18 cellular contexts compared by ENCODE assay signal in the genomic region with DNA sequence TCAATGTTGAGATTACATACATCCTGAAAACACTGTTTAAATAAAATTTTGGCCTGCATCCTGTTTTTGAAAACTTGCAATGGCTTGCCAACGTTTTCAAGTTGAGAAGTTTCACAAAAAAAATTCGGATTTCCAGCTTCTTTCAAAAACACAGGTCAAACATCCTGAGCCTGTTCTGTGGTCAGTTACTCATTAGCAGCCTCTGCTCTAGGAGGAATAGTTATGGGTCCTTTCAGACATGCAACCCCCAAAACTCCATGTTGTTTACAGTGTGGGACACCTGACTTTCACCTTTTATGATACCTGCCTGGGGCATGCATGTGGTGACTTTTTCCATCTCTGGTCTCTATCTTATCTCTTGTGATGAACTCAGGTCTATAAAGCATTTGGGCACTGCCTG.
DNase-seq lines count a peak whose midpoint lies in the region; ATAC-seq and TF ChIP-seq lines count a peak whose summit lies in the region.
"Had no signal": no experiment of that assay in that cellular context is flagged by ENCODE, and none has a peak within 500 bp of the region (broad histone marks: within the 10 kb centered on the region; RNA-seq: fewer than 3 reads in every experiment).

No MANE protein-coding gene starts in this region.

- H3K27me3 ChIP-seq in Loucy (ENCODE audit: insufficient read depth, low read length, poor library complexity, severe bottlenecking): no peaks in the 10 kb centered on the region
- no peaks in the 10 kb centered on the region for H3K27me3 ChIP-seq in RWPE2 (ENCODE audit: insufficient read depth, poor library complexity, severe bottlenecking)
- H3K27me3 ChIP-seq in fibroblast of lung (ENCODE audit: control insufficient read depth, insufficient read depth, low read length): no peaks in the 10 kb centered on the region
- no peaks in the 10 kb centered on the region for H3K27me3 ChIP-seq in naive thymus-derived CD4-positive, alpha-beta T cell (ENCODE audit: control insufficient read depth in 2 of 2, insufficient read depth in 2 of 2, low read length in 2 of 2)
- H3K27me3 ChIP-seq: BLaER1 had no signal

- POLR2A ChIA-PET in naive thymus-derived CD4-positive, alpha-beta T cell (lab: Charles Lee): interaction anchor here (0.8 kb wide), 1 partner anchor 1839 kb away, joined by 4 read pairs; no protein-coding TSS in a partner anchor

- H3F3A ChIP-seq in Loucy (ENCODE audit: low read depth): no peaks in the 10 kb centered on the region

- peak overlapping the region in 2 of 3 experiments; percentile 39 to 47 for H3K27ac Mint-ChIP-seq in nephron
- H3K27ac Mint-ChIP-seq in naive thymus-derived CD4-positive, alpha-beta T cell: no peak overlapping the region
- H3K27ac Mint-ChIP-seq: B cell; CD8-positive, alpha-beta T cell; H9 had no signal

- no peaks in the 10 kb centered on the region for H3K9me2 ChIP-seq in Loucy (replicated peaks; ENCODE audit: low read depth, low read length)

- TF ChIP-seq CTCF in Loucy (conservative IDR thresholded peaks at IDR 0.05; ENCODE audit: low read length): no peak
- TF ChIP-seq CTCF in RWPE2 (IDR thresholded peaks at IDR 0.05; ENCODE audit: poor library complexity, severe bottlenecking): no peak
- TF ChIP-seq CTCF in fibroblast of lung (conservative IDR thresholded peaks at IDR 0.05 in 1 of 2, IDR thresholded peaks at IDR 0.05 in 1 of 2; ENCODE audit: low read depth in 1 of 2, low read length in 2 of 2): no peak
- no peak for TF ChIP-seq CTCF in nephron (IDR thresholded peaks at IDR 0.05; ENCODE audit: unreplicated experiment in 3 of 3)
- TF ChIP-seq CTCF in mucosa of descending colon (IDR thresholded peaks at IDR 0.05): no peak

- H3K27me3 Mint-ChIP-seq in nephron (ENCODE audit: low read depth): no peaks in the 10 kb centered on the region
- H3K27me3 Mint-ChIP-seq in naive thymus-derived CD4-positive, alpha-beta T cell: peaks cover 0 to 4% (median 0%) of the 10 kb centered on the region in 5 donors
- H3K27me3 Mint-ChIP-seq: B cell; CD4-positive, CD25-positive, alpha-beta regulatory T cell had no signal

- H4K20me1 ChIP-seq in Loucy (ENCODE audit: insufficient read depth, low read length, poor library complexity, severe bottlenecking) (no peaks in the 10 kb centered on the region), fibroblast of lung (ENCODE audit: control insufficient read depth, extremely low read depth, insufficient read depth, low read length) (no peaks in the 10 kb centered on the region)
- H4K20me1 ChIP-seq: BLaER1 had no signal

- no peaks in the 10 kb centered on the region for H3K36me3 Mint-ChIP-seq in nephron (ENCODE audit: low read depth)
- no peaks in the 10 kb centered on the region for H3K36me3 Mint-ChIP-seq in naive thymus-derived CD4-positive, alpha-beta T cell
- H3K36me3 Mint-ChIP-seq: CD4-positive, CD25-positive, alpha-beta regulatory T cell; CD8-positive, alpha-beta T cell had no signal

- H3K9ac ChIP-seq in Loucy (ENCODE audit: low read depth, low read length, poor library complexity, severe bottlenecking) (no peak overlapping the region), fibroblast of lung (ENCODE audit: insufficient read depth, low read length) (no peak overlapping the region)
- H3K9ac ChIP-seq: BLaER1, GM23248 had no signal

- H3K9me3 ChIP-seq in Loucy (ENCODE audit: insufficient read depth, low read depth, low read length): no peaks in the 10 kb centered on the region
- H3K9me3 ChIP-seq in RWPE2 (ENCODE audit: severe bottlenecking): no peaks in the 10 kb centered on the region
- H3K9me3 ChIP-seq in fibroblast of lung (ENCODE audit: control insufficient read depth, insufficient read depth, low read depth, low read length): no peaks in the 10 kb centered on the region
- no peaks in the 10 kb centered on the region for H3K9me3 ChIP-seq in naive thymus-derived CD4-positive, alpha-beta T cell (ENCODE audit: control insufficient read depth in 2 of 3, low read length in 3 of 3)
- H3K9me3 ChIP-seq in mucosa of descending colon: no peaks in the 10 kb centered on the region
- H3K9me3 ChIP-seq: BLaER1, Caco-2 had no signal

- no peak for DNase-seq in RWPE2 (ENCODE audit: low spot score)
- peak; percentile 16 to 76 for DNase-seq in fibroblast of lung (ENCODE audit: low read depth in 2 of 2)
- DNase-seq in naive thymus-derived CD4-positive, alpha-beta T cell: no peak
- no peak for DNase-seq in mucosa of descending colon
- DNase-seq in head of caudate nucleus: no peak
- DNase-seq: Caco-2; CD4-positive, CD25-positive, alpha-beta regulatory T cell; CD8-positive, alpha-beta T cell; DMS153; DND-41; GM23248; H9 had no signal

- H3K4me2 ChIP-seq in Loucy (ENCODE audit: low read depth, low read length, poor library complexity, severe bottlenecking) (peak overlapping the region; percentile 38), fibroblast of lung (ENCODE audit: extremely low read depth, insufficient read depth, low read length) (peak overlapping the region; percentile 35)
- H3K4me2 ChIP-seq: BLaER1 had no signal

- H3K4me3 ChIP-seq in Loucy (ENCODE audit: low read length, poor library complexity, severe bottlenecking) (no peak overlapping the region), RWPE2 (ENCODE audit: severe bottlenecking) (no peak overlapping the region), fibroblast of lung (replicated peaks in 1 of 4; ENCODE audit: control extremely low read depth in 1 of 4, insufficient read depth in 1 of 4, low read depth in 3 of 4, low read length in 4 of 4) (no peak overlapping the region), mucosa of descending colon (no peak overlapping the region)
- no peak overlapping the region for H3K4me3 ChIP-seq in naive thymus-derived CD4-positive, alpha-beta T cell (ENCODE audit: low read length)
- H3K4me3 ChIP-seq: BLaER1, GM23248 had no signal

- no peak overlapping the region for H3K4me3 Mint-ChIP-seq in nephron
- H3K4me3 Mint-ChIP-seq in naive thymus-derived CD4-positive, alpha-beta T cell: no peak overlapping the region
- H3K4me3 Mint-ChIP-seq: B cell; CD4-positive, CD25-positive, alpha-beta regulatory T cell; CD8-positive, alpha-beta T cell; H9 had no signal

- H2AFZ ChIP-seq in Loucy (ENCODE audit: low read length) (0 out of 2 replicates have a peak overlapping the region, but pooled peaks have one; percentile 11), fibroblast of lung (ENCODE audit: low read length) (no peak overlapping the region)
- H2AFZ ChIP-seq: GM23248 had no signal

- intact Hi-C loops in naive thymus-derived CD4-positive, alpha-beta T cell (cut with micrococcal nuclease): no loop called here
- intact Hi-C loops in mucosa of descending colon (cut with DNase I, micrococcal nuclease) (no loop called here), head of caudate nucleus (cut with DNase I) (no loop called here)

- CTCF ChIA-PET in naive thymus-derived CD4-positive, alpha-beta T cell (lab: Charles Lee): no interaction called here

- H3K79me2 ChIP-seq in Loucy (ENCODE audit: insufficient read depth, low read length) (no peaks in the 10 kb centered on the region), fibroblast of lung (ENCODE audit: control insufficient read depth, insufficient read depth, low read length) (no peaks in the 10 kb centered on the region)

- H3K36me3 ChIP-seq in Loucy (ENCODE audit: insufficient read depth, low read length): no peaks in the 10 kb centered on the region
- H3K36me3 ChIP-seq in RWPE2 (ENCODE audit: low read depth): no peaks in the 10 kb centered on the region
- H3K36me3 ChIP-seq in fibroblast of lung (ENCODE audit: control insufficient read depth, insufficient read depth, low read length): no peaks in the 10 kb centered on the region
- H3K36me3 ChIP-seq in naive thymus-derived CD4-positive, alpha-beta T cell (ENCODE audit: control insufficient read depth in 2 of 3, insufficient read depth in 3 of 3, low read length in 3 of 3): no peaks in the 10 kb centered on the region
- H3K36me3 ChIP-seq in mucosa of descending colon (ENCODE audit: low read depth): no peaks in the 10 kb centered on the region
- H3K36me3 ChIP-seq: BLaER1 had no signal

- H3K4me1 Mint-ChIP-seq in nephron: peaks cover 31% of the 10 kb centered on the region
- H3K4me1 Mint-ChIP-seq in naive thymus-derived CD4-positive, alpha-beta T cell: peaks cover 0 to 4% (median 0%) of the 10 kb centered on the region in 7 donors
- H3K4me1 Mint-ChIP-seq: B cell; CD4-positive, CD25-positive, alpha-beta regulatory T cell had no signal

- no peaks in the 10 kb centered on the region for H3K9me3 Mint-ChIP-seq in nephron
- H3K9me3 Mint-ChIP-seq in naive thymus-derived CD4-positive, alpha-beta T cell: no peaks in the 10 kb centered on the region
- H3K9me3 Mint-ChIP-seq: CD4-positive, CD25-positive, alpha-beta regulatory T cell; CD8-positive, alpha-beta T cell; H9 had no signal

- H3K4me1 ChIP-seq in Loucy (ENCODE audit: insufficient read depth, low read length, poor library complexity, severe bottlenecking): peaks cover 10% of the 10 kb centered on the region
- peaks cover 15% of the 10 kb centered on the region for H3K4me1 ChIP-seq in RWPE2 (ENCODE audit: insufficient read depth, poor library complexity, severe bottlenecking)
- H3K4me1 ChIP-seq in fibroblast of lung (ENCODE audit: control insufficient read depth, extremely low read depth, insufficient read depth, low read length): peaks cover 5% of the 10 kb centered on the region
- H3K4me1 ChIP-seq in naive thymus-derived CD4-positive, alpha-beta T cell (ENCODE audit: control insufficient read depth in 2 of 2, insufficient read depth in 2 of 2, low read length in 2 of 2): no peaks in the 10 kb centered on the region
- H3K4me1 ChIP-seq in mucosa of descending colon (ENCODE audit: low read depth): no peaks in the 10 kb centered on the region
- H3K4me1 ChIP-seq: BLaER1, Caco-2 had no signal

- peak overlapping the region; percentile 12 for H3K27ac ChIP-seq in RWPE2 (ENCODE audit: poor library complexity, severe bottlenecking)
- H3K27ac ChIP-seq in fibroblast of lung (ENCODE audit: insufficient read depth, low read length): no peak overlapping the region
- no peak overlapping the region for H3K27ac ChIP-seq in naive thymus-derived CD4-positive, alpha-beta T cell (ENCODE audit: low read depth, low read length)
- H3K27ac ChIP-seq: BLaER1, C4-2B, GM23248 had no signal

- ATAC-seq in RWPE2 (ENCODE audit: low read depth) (no peak), mucosa of descending colon (no peak)
- ATAC-seq in naive thymus-derived CD4-positive, alpha-beta T cell: no peak
- ATAC-seq: CD8-positive, alpha-beta T cell; HCT116 had no signal

Comparison
In these comparisons a context has a peak if more than half of its experiments do, and no peak if none do; other contexts are left out.
1. DNase-seq: peak in fibroblast of lung (2 of 2); none in RWPE2 (single experiment), naive thymus-derived CD4-positive, alpha-beta T cell (0 of 9), mucosa of descending colon (0 of 3) and head of caudate nucleus (0 of 42).
2. H3K27ac Mint-ChIP-seq: peak in nephron (2 of 3); none in naive thymus-derived CD4-positive, alpha-beta T cell (0 of 9).